23 cellular contexts compared by ENCODE assay signal in the genomic region with DNA sequence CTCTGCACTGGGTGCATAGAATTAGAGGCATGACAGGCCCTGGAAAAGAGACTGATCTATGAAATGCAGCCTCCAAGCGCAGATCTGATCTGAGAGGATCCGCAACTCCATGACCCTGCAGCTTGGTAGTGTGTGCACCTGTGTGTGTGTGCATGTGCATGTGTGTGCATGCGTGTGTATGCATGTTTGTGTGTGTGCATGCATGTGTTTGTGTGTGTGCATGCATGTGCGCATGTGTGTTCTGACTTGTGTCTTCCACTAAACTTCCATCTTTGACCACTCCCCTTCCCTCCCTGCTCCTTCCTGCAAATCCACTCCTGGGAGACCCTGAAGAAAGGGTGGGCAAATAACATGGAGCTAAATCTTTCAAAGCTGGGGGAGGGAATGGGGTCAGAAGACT.
"Had no signal": no experiment of that assay in that cellular context is flagged by ENCODE, and none has a peak within 500 bp of the region (broad histone marks: within the 10 kb centered on the region; RNA-seq: fewer than 3 reads in every experiment).

No MANE protein-coding gene starts in this region.

- H2AFZ ChIP-seq: neural progenitor cell, parathyroid adenoma had no signal

- H3K27me3 ChIP-seq: colonic mucosa, neural progenitor cell, thyroid gland had no signal

- DNase-seq: colonic mucosa; effector CD8-positive, alpha-beta T cell; foreskin fibroblast; glutamatergic neuron; hypothalamus; islet precursor cell; kidney glomerular epithelial cell; left colon; mesenchymal stem cell; midbrain; naive thymus-derived CD4-positive, alpha-beta T cell; small intestine; stimulated activated CD4-positive, alpha-beta T cell treated with anti-CD3 and anti-CD28 coated beads, Interleukin-15, amount 100 ng/mL, for 24 hours; stimulated activated CD4-positive, alpha-beta T cell treated with anti-CD3 and anti-CD28 coated beads, Interleukin-4, amount 100 ng/mL, for 1 hour; stimulated activated CD8-positive, alpha-beta memory T cell treated with anti-CD3 and anti-CD28 coated beads, Interleukin-4, amount 100 ng/mL, for 48 hours; stimulated activated naive CD4-positive, alpha-beta T cell; stimulated activated naive CD8-positive, alpha-beta T cell treated with anti-CD3 and anti-CD28 coated beads, Interleukin-15, amount 100 ng/mL, for 72 hours; thyroid gland had no signal

- H3K27ac ChIP-seq: colonic mucosa, epithelial cell of prostate, neural progenitor cell, parathyroid adenoma, thyroid gland had no signal

- H3K4me2 ChIP-seq: neural progenitor cell had no signal

- H3K36me3 ChIP-seq: colonic mucosa, neural progenitor cell, thyroid gland had no signal

- H3K9me3 ChIP-seq: colonic mucosa, thyroid gland had no signal

- H3K4me1 ChIP-seq: colonic mucosa, neural progenitor cell, parathyroid adenoma, thyroid gland had no signal

- H3K79me2 ChIP-seq: parathyroid adenoma had no signal

- FAIRE-seq: small intestine had no signal

- ATAC-seq: esophagus mucosa; left colon; naive thymus-derived CD4-positive, alpha-beta T cell; stimulated activated naive CD8-positive, alpha-beta T cell treated with anti-CD3 and anti-CD28 coated beads, Interleukin-15, amount 100 ng/mL, for 72 hours had no signal

- H3K4me3 ChIP-seq: colonic mucosa, lung, neural progenitor cell, thyroid gland had no signal

- H3K9ac ChIP-seq: neural progenitor cell, parathyroid adenoma had no signal
